ENCODE assay signal across 19 cellular contexts in genomic region chr1:81242103-81242502, GRCh38.
"Had no signal": no experiment of that assay in that cellular context is flagged by ENCODE, and none has a peak within 500 bp of the region (broad histone marks: within the 10 kb centered on the region; RNA-seq: fewer than 3 reads in every experiment).

No MANE protein-coding gene starts in this region.

- DNase-seq: dermis blood vessel endothelial cell; dorsolateral prefrontal cortex; effector CD4-positive, alpha-beta T cell; effector memory CD4-positive, alpha-beta T cell; foreskin keratinocyte; heart left ventricle; hypothalamus; left cardiac atrium; left lung; lower lobe of right lung; mesenchymal stem cell; mucosa of descending colon; naive thymus-derived CD4-positive, alpha-beta T cell; natural killer cell had no signal

- H3K27ac ChIP-seq: coronary artery, dorsolateral prefrontal cortex, esophagus muscularis mucosa, foreskin keratinocyte, gastroesophageal sphincter, heart left ventricle, hepatocyte, left lung, lower lobe of right lung had no signal

- H3K79me2 ChIP-seq: hepatocyte had no signal

- H3K27me3 ChIP-seq: esophagus muscularis mucosa, foreskin keratinocyte, gastroesophageal sphincter, heart left ventricle, left lung had no signal

- H3K9me3 ChIP-seq: esophagus muscularis mucosa, gastroesophageal sphincter, left lung, lower lobe of right lung, mucosa of descending colon had no signal

- H3K4me1 Mint-ChIP-seq: natural killer cell had no signal

- H3K36me3 ChIP-seq: esophagus muscularis mucosa, gastroesophageal sphincter, heart left ventricle, left lung, lower lobe of right lung had no signal

- ATAC-seq: foreskin keratinocyte; gastroesophageal sphincter; left lung; lower lobe of right lung; mucosa of descending colon; naive thymus-derived CD4-positive, alpha-beta T cell; natural killer cell had no signal

- H2AFZ ChIP-seq: hepatocyte had no signal

- H3K4me1 ChIP-seq: lower lobe of right lung had no signal

- H3K27ac Mint-ChIP-seq: mesothelial cell of epicardium; naive thymus-derived CD4-positive, alpha-beta T cell; natural killer cell had no signal

- H3K4me2 ChIP-seq: hepatocyte had no signal

- H3K27me3 Mint-ChIP-seq: naive thymus-derived CD4-positive, alpha-beta T cell had no signal

- H3K36me3 Mint-ChIP-seq: mesothelial cell of epicardium; naive thymus-derived CD4-positive, alpha-beta T cell had no signal

- H3K4me3 ChIP-seq: coronary artery, dorsolateral prefrontal cortex, esophagus muscularis mucosa, gastroesophageal sphincter, heart left ventricle, hepatocyte, left lung, lower lobe of right lung, mucosa of descending colon had no signal

- H3K4me3 Mint-ChIP-seq: mesothelial cell of epicardium; naive thymus-derived CD4-positive, alpha-beta T cell; natural killer cell had no signal
